20 cellular contexts compared by ENCODE assay signal in genomic region chr2:137252934-137253333, GRCh38.
DNase-seq lines count a peak whose midpoint lies in the region; ATAC-seq and TF ChIP-seq lines count a peak whose summit lies in the region.
"Had no signal": no experiment of that assay in that cellular context is flagged by ENCODE, and none has a peak within 500 bp of the region (broad histone marks: within the 10 kb centered on the region; RNA-seq: fewer than 3 reads in every experiment).

No MANE protein-coding gene starts in this region.

- TF ChIP-seq CTCF in RWPE2 (IDR thresholded peaks at IDR 0.05; ENCODE audit: poor library complexity, severe bottlenecking), result no peak
- TF ChIP-seq CTCF in fibroblast of mammary gland (conservative IDR thresholded peaks at IDR 0.05; ENCODE audit: control insufficient read depth, insufficient read depth, low read depth, low read length), result no peak

- peak overlapping the region; percentile 28 for H3K9ac ChIP-seq in skeletal muscle satellite cell (ENCODE audit: low read depth, low read length)
- H3K9ac ChIP-seq: BLaER1 had no signal

- ATAC-seq in GM21717 (IDR thresholded peaks at IDR 0.05; ENCODE audit: unreplicated experiment) (peak; percentile 52), RWPE2 (ENCODE audit: low read depth) (peak; percentile 81), GM21825 (IDR thresholded peaks at IDR 0.05; ENCODE audit: unreplicated experiment) (no peak)
- ATAC-seq: natural killer cell treated with Interleukin-12 subunit alpha and Interleukin-12 subunit beta and Interleukin-15 and Interleukin-18, amount 100 ng/mL, for 72 hours; T-cell had no signal

- H3K4me1 ChIP-seq in RWPE2 (ENCODE audit: insufficient read depth, poor library complexity, severe bottlenecking) (peaks cover 43% of the 10 kb centered on the region), skeletal muscle satellite cell (ENCODE audit: control insufficient read depth, insufficient read depth, low read length) (peaks cover 49% of the 10 kb centered on the region)
- H3K4me1 ChIP-seq: BLaER1, spleen, suprapubic skin had no signal

- no peaks in the 10 kb centered on the region for H3K36me3 ChIP-seq in RWPE2 (ENCODE audit: low read depth)
- H3K36me3 ChIP-seq in skeletal muscle satellite cell (ENCODE audit: insufficient read depth, low read length), result no peaks in the 10 kb centered on the region
- H3K36me3 ChIP-seq: BLaER1, spleen, suprapubic skin had no signal

- H3K4me3 ChIP-seq in RWPE2 (ENCODE audit: severe bottlenecking), result no peak overlapping the region
- H3K4me3 ChIP-seq in fibroblast of mammary gland (ENCODE audit: control insufficient read depth, low read depth, low read length), result no peak overlapping the region
- peak overlapping the region; percentile 35 for H3K4me3 ChIP-seq in skeletal muscle satellite cell (ENCODE audit: low read length)
- H3K4me3 ChIP-seq: BLaER1, hepatocyte, spleen, suprapubic skin had no signal

- no peaks in the 10 kb centered on the region for H3K9me3 ChIP-seq in RWPE2 (ENCODE audit: severe bottlenecking)
- H3K9me3 ChIP-seq in skeletal muscle satellite cell (replicated peaks; ENCODE audit: low read length), result no peaks in the 10 kb centered on the region
- H3K9me3 ChIP-seq: BLaER1, spleen, suprapubic skin had no signal

- H3K27ac ChIP-seq in RWPE2 (ENCODE audit: poor library complexity, severe bottlenecking), result peak overlapping the region; percentile 93
- H3K27ac ChIP-seq: BLaER1, hepatocyte, spleen, suprapubic skin had no signal

- H3K4me2 ChIP-seq in skeletal muscle satellite cell (ENCODE audit: low read length), result peak overlapping the region; percentile 59
- H3K4me2 ChIP-seq: BLaER1, hepatocyte had no signal

- no peaks in the 10 kb centered on the region for H3K27me3 ChIP-seq in RWPE2 (ENCODE audit: insufficient read depth, poor library complexity, severe bottlenecking)
- H3K27me3 ChIP-seq in skeletal muscle satellite cell (ENCODE audit: control insufficient read depth, insufficient read depth, low read length), result no peaks in the 10 kb centered on the region
- H3K27me3 ChIP-seq: BLaER1, hepatocyte, spleen, suprapubic skin had no signal

- DNase-seq in RWPE2 (ENCODE audit: low spot score) (no peak), fibroblast of mammary gland (ENCODE audit: low read depth) (peak; percentile 49), activated T-cell treated with anti-CD3 and anti-CD28 coated beads for 4 hours (no peak)
- no peak for DNase-seq in activated CD4-positive, alpha-beta T cell treated with anti-CD3 and anti-CD28 coated beads, Interleukin-2, amount 50 U/mL, for 1 hour
- DNase-seq: activated CD4-positive, alpha-beta T cell treated with anti-CD3 and anti-CD28 coated beads, Interleukin-2, amount 50 U/mL, for 4 hours; activated naive CD4-positive, alpha-beta T cell treated with anti-CD3 and anti-CD28 coated beads for 36 hours; Calu3; kidney; mesendoderm; NCI-H146; NK-92 treated with Interleukin-12 subunit alpha and Interleukin-12 subunit beta, amount 100 ng/mL, for 24 hours; spleen had no signal
